Comparison of ENCODE assay signal across 15 cellular contexts in genomic region chr3:139122221-139122581, GRCh38.
DNase-seq lines count a peak whose midpoint lies in the region; ATAC-seq, FAIRE-seq and TF ChIP-seq lines count a peak whose summit lies in the region.
"Had no signal": no experiment of that assay in that cellular context is flagged by ENCODE, and none has a peak within 500 bp of the region (broad histone marks: within the 10 kb centered on the region; RNA-seq: fewer than 3 reads in every experiment).

No MANE protein-coding gene starts in this region.

- H3K27ac ChIP-seq in AG04450 (ENCODE audit: low read depth, low read length), result no peak overlapping the region
- H3K27ac ChIP-seq in GM23248, result peak overlapping the region; percentile 79
- no peak overlapping the region for H3K27ac ChIP-seq in K562 (ENCODE audit: extremely low read depth, low read depth, low read length)
- H3K27ac ChIP-seq: coronary artery, stomach had no signal

- no peak for ATAC-seq in K562
- no peak for ATAC-seq in activated T-cell treated with anti-CD3 and anti-CD28 coated beads, Interleukin-2, amount 50 U/mL, for 72 hours (replicated peaks in 1 of 2)

- no peaks in the 10 kb centered on the region for H3K36me3 Mint-ChIP-seq in activated T-cell treated with anti-CD3 and anti-CD28 coated beads, Interleukin-2, amount 50 U/mL, for 72 hours (ENCODE audit: insufficient read depth in 2 of 2)
- H3K36me3 Mint-ChIP-seq: activated naive CD8-positive, alpha-beta T cell treated with anti-CD3 and anti-CD28 coated beads, Interleukin-2, amount 10 ng/mL, durations not matched to agents 7 days and 5 days had no signal

- DNase-seq in AG04450 (ENCODE audit: low read depth, low spot score) (peak; percentile 29), GM23248 (peak; percentile 90), K562 (ENCODE audit: extremely low read depth in 1 of 4, low spot score in 3 of 4) (no peak), islet precursor cell (peak; percentile 38), DMS153 treated with DMSO at 0.1 percent for 48 hours (lab: John Stamatoyannopoulos, UW; ENCODE audit: unreplicated experiment) (no peak), amygdala (lab: John Stamatoyannopoulos, UW) (no peak)
- no peak for DNase-seq in activated effector memory CD4-positive, alpha-beta T cell treated with Interleukin-2 at 50 U/mL for 16 hours
- no peak for DNase-seq in activated T-cell treated with anti-CD3 and anti-CD28 coated beads, Interleukin-2, amount 50 U/mL, for 72 hours
- DNase-seq: activated naive CD8-positive, alpha-beta T cell treated with anti-CD3 and anti-CD28 coated beads, Interleukin-2, amount 10 ng/mL, durations not matched to agents 7 days and 5 days; DMS79; NCI-H2029 treated with DMSO at 0.1 percent for 48 hours; stomach had no signal

- no peak for TF ChIP-seq RAD21 in K562 (CRISPR knock-in tag; conservative IDR thresholded peaks at IDR 0.05 in 1 of 2, IDR thresholded peaks at IDR 0.05 in 1 of 2)

- no peaks in the 10 kb centered on the region for H3K9me2 ChIP-seq in GM23248 (ENCODE audit: insufficient read depth)

- H3F3A ChIP-seq in GM23248 (ENCODE audit: insufficient read depth), result peaks cover 33% of the 10 kb centered on the region

- H3K27me3 Mint-ChIP-seq in activated T-cell treated with anti-CD3 and anti-CD28 coated beads, Interleukin-2, amount 50 U/mL, for 72 hours (ENCODE audit: low read depth), result no peaks in the 10 kb centered on the region
- H3K27me3 Mint-ChIP-seq: activated naive CD8-positive, alpha-beta T cell treated with anti-CD3 and anti-CD28 coated beads, Interleukin-2, amount 10 ng/mL, durations not matched to agents 7 days and 5 days had no signal

- in situ Hi-C loops in GM23248 (cut with MboI) (no loop called here), K562 (cut with MboI) (no loop called here)

- H3K4me1 Mint-ChIP-seq in activated T-cell treated with anti-CD3 and anti-CD28 coated beads, Interleukin-2, amount 50 U/mL, for 72 hours (ENCODE audit: low read depth), result no peaks in the 10 kb centered on the region

- no peaks in the 10 kb centered on the region for H3K79me2 ChIP-seq in GM23248 (ENCODE audit: insufficient read depth)
- no peaks in the 10 kb centered on the region for H3K79me2 ChIP-seq in K562 (ENCODE audit: control insufficient read depth, insufficient read depth, low read length)

- H3K9ac ChIP-seq in GM23248, result no peak overlapping the region
- no peak overlapping the region for H3K9ac ChIP-seq in K562 (ENCODE audit: insufficient read depth in 1 of 2, low read depth in 2 of 2, low read length in 2 of 2)

- H3K27me3 ChIP-seq in AG04450 (ENCODE audit: control insufficient read depth, insufficient read depth, low read length) (peaks cover 3% of the 10 kb centered on the region), GM23248 (replicated peaks; ENCODE audit: insufficient read depth) (no peaks in the 10 kb centered on the region), K562 (ENCODE audit: control insufficient read depth in 2 of 2, insufficient read depth in 2 of 2, low read length in 2 of 2) (no peaks in the 10 kb centered on the region)
- H3K27me3 ChIP-seq: ovary, stomach had no signal

- no peak for TF ChIP-seq EP300 in K562 (IDR thresholded peaks at IDR 0.05; ENCODE audit: low read length)

- no peak overlapping the region for H3K27ac Mint-ChIP-seq in activated T-cell treated with anti-CD3 and anti-CD28 coated beads, Interleukin-2, amount 50 U/mL, for 72 hours
- H3K27ac Mint-ChIP-seq: activated naive CD8-positive, alpha-beta T cell treated with anti-CD3 and anti-CD28 coated beads, Interleukin-2, amount 10 ng/mL, durations not matched to agents 7 days and 5 days had no signal

- H3K9me3 ChIP-seq in AG04450 (ENCODE audit: control insufficient read depth, insufficient read depth, low read length) (no peaks in the 10 kb centered on the region), GM23248 (ENCODE audit: low read depth) (no peaks in the 10 kb centered on the region), K562 (replicated peaks; ENCODE audit: control insufficient read depth, insufficient read depth, low read depth, low read length) (no peaks in the 10 kb centered on the region)
- H3K9me3 ChIP-seq: ovary, stomach had no signal

- no peaks in the 10 kb centered on the region for H3K9me3 Mint-ChIP-seq in activated T-cell treated with anti-CD3 and anti-CD28 coated beads, Interleukin-2, amount 50 U/mL, for 72 hours
- H3K9me3 Mint-ChIP-seq: activated naive CD8-positive, alpha-beta T cell treated with anti-CD3 and anti-CD28 coated beads, Interleukin-2, amount 10 ng/mL, durations not matched to agents 7 days and 5 days had no signal

- no peaks in the 10 kb centered on the region for H3K36me3 ChIP-seq in GM23248 (ENCODE audit: low read depth)
- no peaks in the 10 kb centered on the region for H3K36me3 ChIP-seq in K562 (ENCODE audit: control insufficient read depth, insufficient read depth, low read length)
- H3K36me3 ChIP-seq: ovary, stomach had no signal

- 0 to 1% methylated on average over 3 of the region's 3 CpGs for WGBS in GM23248 (ENCODE audit: low coverage in 1 of 2, low lambda C conversion rate in 2 of 2, missing lambda C conversion rate in 2 of 2), 2 experiments
- 45% methylated on average over 3 of the region's 3 CpGs for whole genome bisulfite sequencing in K562 (ENCODE audit: insufficient coverage, low coverage, missing lambda C conversion rate)

- H3K4me3 Mint-ChIP-seq in activated T-cell treated with anti-CD3 and anti-CD28 coated beads, Interleukin-2, amount 50 U/mL, for 72 hours, result no peak overlapping the region
- H3K4me3 Mint-ChIP-seq: activated naive CD8-positive, alpha-beta T cell treated with anti-CD3 and anti-CD28 coated beads, Interleukin-2, amount 10 ng/mL, durations not matched to agents 7 days and 5 days had no signal

- H3K4me3 ChIP-seq in AG04450 (ENCODE audit: low read depth, low read length) (no peak overlapping the region), GM23248 (no peak overlapping the region), K562 (no peak overlapping the region)
- H3K4me3 ChIP-seq: coronary artery, ovary, stomach had no signal

- BruUV-seq in K562 (replicated peaks; lab: Mats Ljungman, UMichigan), result no TSS peak

- TF ChIP-seq CTCF in AG04450 (IDR thresholded peaks at IDR 0.05; ENCODE audit: low read depth, low read length) (no peak), K562 (IDR thresholded peaks at IDR 0.05 in 2 of 3, conservative IDR thresholded peaks at IDR 0.05 in 1 of 3; ENCODE audit: insufficient read depth in 2 of 3, low read depth in 1 of 3, low read length in 3 of 3) (no peak)

- intact Hi-C loops in K562 (cut with micrococcal nuclease), result no loop called here

- CTCF ChIA-PET in AG04450 (lab: Charles Lee) (interaction anchor here (1.3 to 3.6 kb wide), 4 partner anchors 10 to 232 kb away, joined by 3 to 35 read pairs (median 10); no protein-coding TSS in a partner anchor), K562 (lab: Yijun Ruan, JAX; ENCODE audit: low intra/inter-chr PET ratio) (no interaction called here)

- POLR2A ChIA-PET in AG04450 (lab: Yijun Ruan, JAX) (interaction anchor here (2.2 kb wide), 1 partner anchor 180 kb away, joined by 9 read pairs; no protein-coding TSS in a partner anchor), K562 (lab: Yijun Ruan, JAX) (interaction anchor here (0.7 to 1.5 kb wide), 2 partner anchors 8 to 195 kb away, joined by 4 to 10 read pairs; no protein-coding TSS in a partner anchor)

- no peaks in the 10 kb centered on the region for H4K20me1 ChIP-seq in GM23248 (ENCODE audit: insufficient read depth)
- H4K20me1 ChIP-seq in K562 (replicated peaks; ENCODE audit: control insufficient read depth, insufficient read depth, low read length), result no peaks in the 10 kb centered on the region

- TF ChIP-seq POLR2A in K562 (conservative IDR thresholded peaks at IDR 0.05), result no peak

- peak overlapping the region; percentile 43 for H3K4me2 ChIP-seq in GM23248 (ENCODE audit: unreplicated experiment)
- peak overlapping the region; percentile 23; the same call in 1 of the 2 replicates for H3K4me2 ChIP-seq in K562 (ENCODE audit: insufficient read depth, low read length)

- H2AFZ ChIP-seq in GM23248 (no peak overlapping the region), K562 (ENCODE audit: low read depth, low read length) (peak overlapping the region; percentile 73)

- H3K4me1 ChIP-seq in GM23248 (ENCODE audit: insufficient read depth) (peaks cover 59% of the 10 kb centered on the region), K562 (replicated peaks in 1 of 2; ENCODE audit: control insufficient read depth in 2 of 2, insufficient read depth in 2 of 2, low read length in 2 of 2) (peaks cover 23 to 35% of the 10 kb centered on the region in 2 experiments)

- FAIRE-seq in K562 (lab: Jason Lieb, UNC), result no peak
- FAIRE-seq: RCC 7860 had no signal

- no peaks in the 10 kb centered on the region for H3K9me1 ChIP-seq in K562 (ENCODE audit: control insufficient read depth, insufficient read depth, low read length)

TF ChIP-seq in K562, 482 proteins besides CTCF, POLR2A, EP300 and RAD21:
- TF ChIP-seq ZNF431 (CRISPR knock-in tag; IDR thresholded peaks at IDR 0.05) (no peak), SMAD2 (IDR thresholded peaks at IDR 0.05; ENCODE audit: low read depth, low read length) (no peak), GABPA (tag; conservative IDR thresholded peaks at IDR 0.05; ENCODE audit: low read depth) (no peak), JUN (IDR thresholded peaks at IDR 0.05; ENCODE audit: borderline replicate concordance, low read depth, low read length) (no peak), JUN (CRISPR knock-in tag; IDR thresholded peaks at IDR 0.05; ENCODE audit: borderline replicate concordance) (no peak), ZFP30 (CRISPR knock-in tag; IDR thresholded peaks at IDR 0.05; ENCODE audit: borderline replicate concordance) (no peak), ZNF316 (IDR thresholded peaks at IDR 0.05) (no peak)

Comparison
In these comparisons a context has a peak if more than half of its experiments do, and no peak if none do; other contexts are left out.
1. DNase-seq: peak in AG04450 (single experiment), GM23248 (single experiment) and islet precursor cell (single experiment); none in K562 (0 of 4), DMS153 treated with DMSO at 0.1 percent for 48 hours (single experiment), activated effector memory CD4-positive, alpha-beta T cell treated with Interleukin-2 at 50 U/mL for 16 hours (single experiment), amygdala (0 of 56) and activated T-cell treated with anti-CD3 and anti-CD28 coated beads, Interleukin-2, amount 50 U/mL, for 72 hours (0 of 2).